ENCODE assay signal across 26 cellular contexts in the genomic region with DNA sequence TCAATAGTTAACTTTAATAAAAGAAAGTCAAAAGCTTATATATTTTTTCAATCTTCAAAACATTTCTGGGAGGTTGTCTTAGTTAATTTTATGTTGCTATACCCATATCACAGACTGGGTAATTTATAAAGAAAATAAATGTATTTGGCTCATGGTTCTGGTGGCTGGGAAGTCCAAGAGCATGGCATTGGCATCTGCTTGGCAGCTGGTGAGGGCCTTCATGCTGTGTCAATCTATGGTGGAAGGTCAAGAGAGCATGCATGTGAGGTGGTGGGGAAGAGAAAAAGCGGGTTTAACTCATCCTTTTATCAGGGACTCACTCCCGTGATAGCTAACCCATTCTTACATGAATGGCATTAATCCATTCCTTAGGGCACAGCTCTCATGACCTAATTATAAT.
"Had no signal": no experiment of that assay in that cellular context is flagged by ENCODE, and none has a peak within 500 bp of the region (broad histone marks: within the 10 kb centered on the region; RNA-seq: fewer than 3 reads in every experiment).

No MANE protein-coding gene starts in this region.

- H3K27ac Mint-ChIP-seq: naive thymus-derived CD8-positive, alpha-beta T cell; nephron; stimulated activated effector memory CD8-positive, alpha-beta T cell treated with anti-CD3 and anti-CD28 coated beads, Interleukin-12 subunit alpha, Interleukin-12 subunit beta, amount 100 ng/mL, for 72 hours; stimulated activated naive CD8-positive, alpha-beta T cell treated with anti-CD3 and anti-CD28 coated beads, Interleukin-15, Interleukin-2, amounts not matched to agents 100 ng/mL and 50 ng/mL, for 24 hours had no signal

- H3K36me3 ChIP-seq: uterus had no signal

- H3K4me3 Mint-ChIP-seq: naive thymus-derived CD8-positive, alpha-beta T cell; nephron; neural crest cell; stimulated activated effector memory CD8-positive, alpha-beta T cell treated with anti-CD3 and anti-CD28 coated beads, Interleukin-12 subunit alpha, Interleukin-12 subunit beta, amount 100 ng/mL, for 72 hours; stimulated activated naive CD8-positive, alpha-beta T cell treated with anti-CD3 and anti-CD28 coated beads, Interleukin-15, Interleukin-2, amounts not matched to agents 100 ng/mL and 50 ng/mL, for 24 hours had no signal

- H3K4me3 ChIP-seq: lower lobe of right lung, psoas muscle, sigmoid colon, spleen, suprapubic skin, thoracic aorta, tibial artery, upper lobe of right lung, uterus had no signal

- H3K4me1 Mint-ChIP-seq: naive thymus-derived CD8-positive, alpha-beta T cell had no signal

- H3K4me1 ChIP-seq: parathyroid adenoma, uterus had no signal

- DNase-seq: islet precursor cell; kidney glomerular epithelial cell; left cardiac atrium; lower lobe of right lung; mammary epithelial cell; mesenchymal stem cell; naive thymus-derived CD8-positive, alpha-beta T cell; nucleus accumbens; psoas muscle; sigmoid colon; small intestine; spleen; stimulated activated CD4-positive, alpha-beta T cell treated with anti-CD3 and anti-CD28 coated beads, Interleukin-4, amount 100 ng/mL, for 24 hours; stimulated activated naive CD4-positive, alpha-beta T cell; tibial artery; trophoblast cell; upper lobe of right lung; uterus had no signal

- ATAC-seq: left cardiac atrium; left lobe of liver; lower lobe of right lung; naive thymus-derived CD8-positive, alpha-beta T cell; psoas muscle; stimulated activated effector memory CD8-positive, alpha-beta T cell treated with anti-CD3 and anti-CD28 coated beads, Interleukin-12 subunit alpha, Interleukin-12 subunit beta, amount 100 ng/mL, for 72 hours; upper lobe of right lung had no signal

- H3K36me3 Mint-ChIP-seq: stimulated activated effector memory CD8-positive, alpha-beta T cell treated with anti-CD3 and anti-CD28 coated beads, Interleukin-12 subunit alpha, Interleukin-12 subunit beta, amount 100 ng/mL, for 72 hours had no signal

- H3K27ac ChIP-seq: lower lobe of right lung, parathyroid adenoma, sigmoid colon, spleen, suprapubic skin, thoracic aorta, tibial artery, upper lobe of right lung, uterus had no signal

- H3K9me3 ChIP-seq: lower lobe of right lung, suprapubic skin, thoracic aorta, tibial artery, upper lobe of right lung, uterus had no signal

- H3K79me2 ChIP-seq: parathyroid adenoma had no signal

- H2AFZ ChIP-seq: parathyroid adenoma had no signal

- H3K9me3 Mint-ChIP-seq: nephron had no signal

- H3K27me3 ChIP-seq: sigmoid colon, suprapubic skin, tibial artery, upper lobe of right lung, uterus had no signal
